Comparison of ENCODE assay signal across 20 cellular contexts in the genomic region with DNA sequence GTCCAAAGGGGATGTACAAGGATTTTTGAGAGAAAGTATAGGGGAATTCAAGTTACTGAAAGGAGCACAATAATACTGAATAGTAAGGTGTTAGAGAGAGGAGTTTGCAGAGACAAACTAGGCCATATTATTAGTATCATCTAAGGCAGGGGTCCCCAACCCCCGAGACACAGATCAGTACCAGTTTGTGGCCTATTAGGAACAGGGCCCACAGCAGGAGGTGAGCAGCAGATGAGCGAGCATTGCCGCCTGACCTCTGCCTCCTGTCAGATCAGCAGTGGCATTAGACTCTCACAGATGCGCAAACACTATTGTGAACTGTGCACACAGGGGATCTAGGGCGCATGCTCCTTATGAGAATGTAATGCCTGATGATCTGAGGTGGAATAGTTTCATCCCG. TPM values are rescaled to one million over a fixed set of nuclear protein-coding genes. Genes with fewer than 3 reads are reported as not detected.
DNase-seq lines count a peak whose midpoint lies in the region; TF ChIP-seq lines count a peak whose summit lies in the region.
"Had no signal": no experiment of that assay in that cellular context is flagged by ENCODE, and none has a peak within 500 bp of the region (broad histone marks: within the 10 kb centered on the region; RNA-seq: fewer than 3 reads in every experiment).

No MANE protein-coding gene starts in this region.

- H3K4me3 Mint-ChIP-seq in nephron progenitor cell = no peak overlapping the region
- H3K4me3 Mint-ChIP-seq: CD4-positive, alpha-beta memory T cell had no signal

- no peak overlapping the region for H3K23ac ChIP-seq in neuronal stem cell (ENCODE audit: low read depth, low read length, poor library complexity)

- no peak overlapping the region for H3K14ac ChIP-seq in neuronal stem cell (ENCODE audit: low read length)

- no peaks in the 10 kb centered on the region for H3K79me1 ChIP-seq in neuronal stem cell (ENCODE audit: low read depth, low read length)

- no peaks in the 10 kb centered on the region for H3K9me2 ChIP-seq in MM.1S (replicated peaks; ENCODE audit: insufficient read depth, low read length)

- H3K27ac Mint-ChIP-seq in nephron progenitor cell = peak overlapping the region; percentile 66
- H3K27ac Mint-ChIP-seq: CD4-positive, alpha-beta memory T cell had no signal

- H2BK120ac ChIP-seq in neuronal stem cell (ENCODE audit: low read depth, low read length) = no peak overlapping the region

- H3K4me3 ChIP-seq in neuronal stem cell (ENCODE audit: low read length in 2 of 2) = no peak overlapping the region
- no peak overlapping the region for H3K4me3 ChIP-seq in MM.1S (ENCODE audit: low read length)
- H3K4me3 ChIP-seq: A549 had no signal

- no peaks in the 10 kb centered on the region for H3K36me3 Mint-ChIP-seq in nephron progenitor cell (ENCODE audit: low read depth)
- H3K36me3 Mint-ChIP-seq: CD4-positive, alpha-beta memory T cell had no signal

- H3K79me2 ChIP-seq in MM.1S (ENCODE audit: low read length) = no peaks in the 10 kb centered on the region

- H3K9ac ChIP-seq in neuronal stem cell (ENCODE audit: low read depth, low read length, poor library complexity) (no peak overlapping the region), MM.1S (ENCODE audit: low read length) (no peak overlapping the region)

- H4K8ac ChIP-seq in neuronal stem cell (ENCODE audit: low read depth, low read length) = no peak overlapping the region

- H2BK5ac ChIP-seq in neuronal stem cell (ENCODE audit: low read length) = no peak overlapping the region

- no peak overlapping the region for H4K91ac ChIP-seq in neuronal stem cell (ENCODE audit: low read depth, low read length, poor library complexity)

- WGBS in neuronal stem cell (ENCODE audit: extremely low coverage in 2 of 2, insufficient read length in 2 of 2, insufficient replicate concordance in 1 of 2), 2 donors = no CpG with 5 or more reads among the region's 6 CpGs

- TF ChIP-seq CTCF in nephron progenitor cell (IDR thresholded peaks at IDR 0.05) (no peak), MM.1S (IDR thresholded peaks at IDR 0.05; ENCODE audit: low read length) (no peak)

- H3K27ac ChIP-seq in neuronal stem cell (replicated peaks; ENCODE audit: low read length) (no peak overlapping the region), MM.1S (ENCODE audit: low read length) (no peak overlapping the region)
- H3K27ac ChIP-seq: A549 had no signal

- H3K9me3 ChIP-seq in neuronal stem cell (replicated peaks in 1 of 2; ENCODE audit: control insufficient read depth in 2 of 2, insufficient read depth in 1 of 2, low read depth in 1 of 2, low read length in 2 of 2) = no peaks in the 10 kb centered on the region
- H3K9me3 ChIP-seq in MM.1S (replicated peaks; ENCODE audit: insufficient read depth, low read length) = no peaks in the 10 kb centered on the region
- H3K9me3 ChIP-seq: A549 had no signal

- H2AFZ ChIP-seq in neuronal stem cell (ENCODE audit: low read length) = peak overlapping the region; percentile 47
- no peak overlapping the region for H2AFZ ChIP-seq in MM.1S (ENCODE audit: low read length)

- H2BK12ac ChIP-seq in neuronal stem cell (ENCODE audit: low read length) = no peak overlapping the region

- H3F3A ChIP-seq in MM.1S (ENCODE audit: insufficient read depth, low read length) = no peaks in the 10 kb centered on the region

- no peaks in the 10 kb centered on the region for H3K9me3 Mint-ChIP-seq in nephron progenitor cell

- H3K4me1 ChIP-seq in neuronal stem cell (ENCODE audit: control insufficient read depth in 2 of 2, insufficient read depth in 1 of 2, low read depth in 1 of 2, low read length in 2 of 2) (peaks cover 12 to 15% of the 10 kb centered on the region in 2 donors), MM.1S (ENCODE audit: low read length) (no peaks in the 10 kb centered on the region)
- H3K4me1 ChIP-seq: A549 had no signal

- H3K27me3 ChIP-seq in neuronal stem cell (ENCODE audit: control insufficient read depth in 3 of 3, insufficient read depth in 3 of 3, low read depth in 1 of 3, low read length in 3 of 3) (no peaks in the 10 kb centered on the region), MM.1S (replicated peaks; ENCODE audit: insufficient read depth, low read length) (no peaks in the 10 kb centered on the region)

- no peak overlapping the region for H3K4ac ChIP-seq in neuronal stem cell (ENCODE audit: low read length)

- H3K4me1 Mint-ChIP-seq in nephron progenitor cell = peaks cover 8% of the 10 kb centered on the region
- H3K4me1 Mint-ChIP-seq: CD4-positive, alpha-beta memory T cell had no signal

- H3K4me2 ChIP-seq in neuronal stem cell (ENCODE audit: insufficient read depth, low read length, poor library complexity, severe bottlenecking) (no peak overlapping the region), MM.1S (ENCODE audit: low read depth, low read length) (no peak overlapping the region)
- H3K4me2 ChIP-seq: A549 had no signal

- no peak overlapping the region for H2AK5ac ChIP-seq in neuronal stem cell (ENCODE audit: low read depth, low read length)

- H2BK15ac ChIP-seq in neuronal stem cell (ENCODE audit: low read length) = no peak overlapping the region

- no peak overlapping the region for H3K18ac ChIP-seq in neuronal stem cell (ENCODE audit: low read length)

- peaks cover 2% of the 10 kb centered on the region for H3K27me3 Mint-ChIP-seq in nephron progenitor cell (ENCODE audit: low read depth, poor library complexity)
- H3K27me3 Mint-ChIP-seq: CD4-positive, alpha-beta memory T cell had no signal

- peak; percentile 33 for DNase-seq in NCI-H69 (lab: John Stamatoyannopoulos, UW)
- DNase-seq in nephron progenitor cell = no peak
- no peak for DNase-seq in neuronal stem cell (ENCODE audit: low spot score)
- no peak for DNase-seq in MM.1S
- DNase-seq in AML-193 (lab: John Stamatoyannopoulos, UW) = no peak
- DNase-seq in activated effector memory CD4-positive, alpha-beta T cell treated with Interleukin-2 at 50 U/mL for 16 hours = no peak
- DNase-seq in stimulated activated CD4-positive, alpha-beta T cell treated with anti-CD3 and anti-CD28 coated beads, Interleukin-1b, Interleukin-23, amount 100 ng/mL, for 48 hours = no peak
- DNase-seq: 8988T; ACHN; C1 segment of cervical spinal cord; Calu3; CD4-positive, alpha-beta memory T cell; COR-L47; DMS53; DMS79 treated with DMSO at 0.1 percent for 48 hours; GF-D8; H7; HCEC 1CT had no signal

- H4K20me1 ChIP-seq in MM.1S (ENCODE audit: insufficient read depth, low read length) = no peaks in the 10 kb centered on the region

- H3K36me3 ChIP-seq in neuronal stem cell (replicated peaks in 1 of 2; ENCODE audit: control insufficient read depth in 2 of 2, insufficient read depth in 2 of 2, low read length in 2 of 2) (no peaks in the 10 kb centered on the region), MM.1S (replicated peaks; ENCODE audit: insufficient read depth, low read length) (no peaks in the 10 kb centered on the region)

RNA-seq across cellular contexts. Expression of a gene that starts 41.8 kb away (rescaled TPM):
- 6.5 TPM for polyA plus RNA-seq in neuronal stem cell (2013, experiment 1 of 2)
- polyA plus RNA-seq in neuronal stem cell (2013, experiment 2 of 2) = 6.4 TPM
- polyA plus RNA-seq: A549; BJ; CD4-positive, alpha-beta memory T cell had no signal
